ENCODE assay signal across 1 cellular context in genomic region chr3:52517796-52518722, GRCh38.
TF ChIP-seq lines count a peak whose summit lies in the region.

No MANE protein-coding gene starts in this region.

TF ChIP-seq in SK-N-SH, 30 proteins besides CTCF, POLR2A, EP300 and RAD21 (continued from another document):
- TF ChIP-seq ZBTB33 (IDR thresholded peaks at IDR 0.05; ENCODE audit: borderline replicate concordance, low read depth) (no peak), FOXM1 (IDR thresholded peaks at IDR 0.05; ENCODE audit: low read depth) (no peak), YY1 (IDR thresholded peaks at IDR 0.05; ENCODE audit: low read depth) (no peak), EZH2phosphoT487 (IDR thresholded peaks at IDR 0.05; ENCODE audit: borderline replicate concordance, low read depth) (no peak), SIN3A (IDR thresholded peaks at IDR 0.05; ENCODE audit: borderline replicate concordance, low read depth, low read length) (no peak), MXI1 (IDR thresholded peaks at IDR 0.05; ENCODE audit: low read depth, low read length) (no peak), TCF12 (IDR thresholded peaks at IDR 0.05) (no peak)
- TF ChIP-seq, protein P1, sequence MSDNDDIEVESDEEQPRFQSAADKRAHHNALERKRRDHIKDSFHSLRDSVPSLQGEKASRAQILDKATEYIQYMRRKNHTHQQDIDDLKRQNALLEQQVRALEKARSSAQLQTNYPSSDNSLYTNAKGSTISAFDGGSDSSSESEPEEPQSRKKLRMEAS (IDR thresholded peaks at IDR 0.05; ENCODE audit: low read depth): no peak
